Comparison of ENCODE assay signal across 25 cellular contexts in the genomic region with DNA sequence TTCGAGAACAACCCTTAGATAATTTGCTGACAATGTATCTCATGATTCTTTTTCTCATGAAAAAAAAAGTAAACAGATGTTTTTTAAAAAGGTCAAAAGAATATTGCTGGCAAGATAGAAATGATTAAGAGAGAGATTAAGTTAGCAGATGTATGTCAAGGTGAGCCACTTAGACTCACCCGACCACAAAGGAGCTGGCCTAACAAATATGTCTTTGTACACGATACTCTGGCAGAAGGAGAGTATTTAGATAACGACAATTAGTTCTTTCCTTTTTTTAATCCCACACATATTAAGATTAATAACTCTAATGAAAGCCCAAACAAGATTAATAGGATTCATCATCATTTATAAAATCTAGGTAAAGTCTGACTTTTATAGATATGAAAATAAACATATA.
"Had no signal": no experiment of that assay in that cellular context is flagged by ENCODE, and none has a peak within 500 bp of the region (broad histone marks: within the 10 kb centered on the region; RNA-seq: fewer than 3 reads in every experiment).

No MANE protein-coding gene starts in this region.

- H3K4me1 ChIP-seq: colonic mucosa, foreskin keratinocyte, prostate gland had no signal

- H3K9me3 ChIP-seq: colonic mucosa, esophagus muscularis mucosa, heart right ventricle, mucosa of descending colon, neutrophil, prostate gland, right atrium auricular region, thoracic aorta, tibial nerve, upper lobe of left lung had no signal

- DNase-seq: colonic mucosa; effector memory CD4-positive, alpha-beta T cell; foreskin keratinocyte; glutamatergic neuron; heart right ventricle; immature natural killer cell; mesenchymal stem cell; mucosa of descending colon; naive B cell; stimulated activated CD4-positive, alpha-beta T cell treated with anti-CD3 and anti-CD28 coated beads, Interleukin-2, amount 100 ng/mL, for 24 hours; stimulated activated CD4-positive, alpha-beta T cell treated with anti-CD3 and anti-CD28 coated beads, Interleukin-4, amount 100 ng/mL, for 24 hours; stimulated activated naive CD4-positive, alpha-beta T cell treated with Interleukin-2 at 50 U/mL for 16 hours; upper lobe of left lung had no signal

- H3K4me3 ChIP-seq: colonic mucosa, esophagus muscularis mucosa, heart right ventricle, lung, mucosa of descending colon, prostate gland, right atrium auricular region, thoracic aorta, tibial nerve, upper lobe of left lung had no signal

- H3K27ac ChIP-seq: colonic mucosa, esophagus muscularis mucosa, foreskin keratinocyte, neutrophil, prostate gland, right atrium auricular region, thoracic aorta had no signal

- H3K27me3 ChIP-seq: colonic mucosa, esophagus muscularis mucosa, foreskin keratinocyte, heart right ventricle, neutrophil, right atrium auricular region, tibial nerve, upper lobe of left lung had no signal

- H3K36me3 ChIP-seq: colonic mucosa, neutrophil, prostate gland, thoracic aorta, tibial nerve had no signal

- ATAC-seq: foreskin keratinocyte; heart right ventricle; mucosa of descending colon; natural killer cell treated with Interleukin-12 subunit alpha and Interleukin-12 subunit beta and Interleukin-15 and Interleukin-18, amount 100 ng/mL, for 72 hours; sciatic nerve; stimulated activated effector memory CD8-positive, alpha-beta T cell treated with anti-CD3 and anti-CD28 coated beads, Interleukin-12 subunit alpha, Interleukin-12 subunit beta, amount 100 ng/mL, for 72 hours had no signal

- FAIRE-seq: keratinocyte, urothelium cell line had no signal
